Comparison of ENCODE assay signal across 22 cellular contexts in genomic region chr2:58906151-58906645, GRCh38.
DNase-seq lines count a peak whose midpoint lies in the region; ATAC-seq and TF ChIP-seq lines count a peak whose summit lies in the region.
"Had no signal": no experiment of that assay in that cellular context is flagged by ENCODE, and none has a peak within 500 bp of the region (broad histone marks: within the 10 kb centered on the region; RNA-seq: fewer than 3 reads in every experiment).

No MANE protein-coding gene starts in this region.

- CTCF ChIA-PET in activated CD8-positive, alpha-beta T cell treated with anti-CD3 and anti-CD28 coated beads, Interleukin-2, amount 10 ng/mL, durations not matched to agents 7 days and 5 days (lab: Charles Lee), result no interaction called here

- peak; percentile 50 for DNase-seq in EH (ENCODE audit: low read depth)
- DNase-seq in LoVo (ENCODE audit: low spot score), result peak; percentile 24
- peak; percentile 91 for DNase-seq in NCI-H748 (lab: John Stamatoyannopoulos, UW; ENCODE audit: unreplicated experiment)
- DNase-seq in left colon, result no peak
- DNase-seq in ovary, result no peak
- DNase-seq in activated CD8-positive, alpha-beta T cell treated with anti-CD3 and anti-CD28 coated beads, Interleukin-2, amount 10 ng/mL, durations not matched to agents 7 days and 5 days, result no peak
- DNase-seq: activated CD4-positive, alpha-beta T cell treated with anti-CD3 and anti-CD28 coated beads for 36 hours; activated CD8-positive, alpha-beta memory T cell treated with anti-CD3 and anti-CD28 coated beads, Interleukin-2, amount 10 ng/mL, durations not matched to agents 7 days and 5 days; AML-193; effector CD4-positive, alpha-beta T cell; KG1; kidney; mammary epithelial cell; NCI-H226; stimulated activated CD4-positive, alpha-beta T cell treated with anti-CD3 and anti-CD28 coated beads, Interleukin-4, amount 100 ng/mL, for 1 hour; stimulated activated naive CD8-positive, alpha-beta T cell treated with anti-CD3 and anti-CD28 coated beads, Interleukin-15, amount 100 ng/mL, for 72 hours had no signal

- no peak for TF ChIP-seq EP300 in ovary (IDR thresholded peaks at IDR 0.05)

- no peak for TF ChIP-seq POLR2A in ovary (IDR thresholded peaks at IDR 0.05)

- POLR2A ChIA-PET in activated CD8-positive, alpha-beta T cell treated with anti-CD3 and anti-CD28 coated beads, Interleukin-2, amount 10 ng/mL, durations not matched to agents 7 days and 5 days (lab: Charles Lee), result no interaction called here

- no peaks in the 10 kb centered on the region for H3K36me3 ChIP-seq in ovary
- H3K36me3 ChIP-seq: gastroesophageal sphincter, tibial nerve had no signal

- intact Hi-C loops in left colon (cut with DNase I, micrococcal nuclease), result no loop called here
- intact Hi-C loops in ovary (cut with DNase I), result no loop called here

- H3K36me3 Mint-ChIP-seq in activated CD8-positive, alpha-beta T cell treated with anti-CD3 and anti-CD28 coated beads, Interleukin-2, amount 10 ng/mL, durations not matched to agents 7 days and 5 days (ENCODE audit: low read depth), result no peaks in the 10 kb centered on the region
- H3K36me3 Mint-ChIP-seq: activated CD8-positive, alpha-beta memory T cell treated with anti-CD3 and anti-CD28 coated beads, Interleukin-2, amount 10 ng/mL, durations not matched to agents 7 days and 5 days; activated naive CD8-positive, alpha-beta T cell had no signal

- H3K27me3 ChIP-seq in ovary, result no peaks in the 10 kb centered on the region
- H3K27me3 ChIP-seq: tibial nerve had no signal

- H3K27ac Mint-ChIP-seq in activated CD8-positive, alpha-beta T cell treated with anti-CD3 and anti-CD28 coated beads, Interleukin-2, amount 10 ng/mL, durations not matched to agents 7 days and 5 days, result no peak overlapping the region
- H3K27ac Mint-ChIP-seq: activated CD4-positive, alpha-beta T cell treated with anti-CD3 and anti-CD28 coated beads for 36 hours; activated CD8-positive, alpha-beta memory T cell treated with anti-CD3 and anti-CD28 coated beads, Interleukin-2, amount 10 ng/mL, durations not matched to agents 7 days and 5 days; activated naive CD8-positive, alpha-beta T cell; activated T-helper 1 cell treated with anti-CD3 and anti-CD28 coated beads, Interleukin-12 subunit alpha, Interleukin-12 subunit beta, Interleukin-2, Interleukin-4 antibody, amounts not matched to agents 30 ng/mL and 10 ng/mL and 1 ng/mL, durations not matched to agents 14 hours and 24 hours and 36 hours; stimulated activated naive CD8-positive, alpha-beta T cell treated with anti-CD3 and anti-CD28 coated beads, Interleukin-15, amount 100 ng/mL, for 72 hours had no signal

- no peaks in the 10 kb centered on the region for H3K4me1 Mint-ChIP-seq in activated CD8-positive, alpha-beta T cell treated with anti-CD3 and anti-CD28 coated beads, Interleukin-2, amount 10 ng/mL, durations not matched to agents 7 days and 5 days (ENCODE audit: low read depth)
- H3K4me1 Mint-ChIP-seq: activated CD4-positive, alpha-beta T cell treated with anti-CD3 and anti-CD28 coated beads for 36 hours; activated CD8-positive, alpha-beta memory T cell treated with anti-CD3 and anti-CD28 coated beads, Interleukin-2, amount 10 ng/mL, durations not matched to agents 7 days and 5 days; stimulated activated naive CD8-positive, alpha-beta T cell treated with anti-CD3 and anti-CD28 coated beads, Interleukin-15, amount 100 ng/mL, for 72 hours had no signal

- no peaks in the 10 kb centered on the region for H3K9me3 Mint-ChIP-seq in activated CD8-positive, alpha-beta T cell treated with anti-CD3 and anti-CD28 coated beads, Interleukin-2, amount 10 ng/mL, durations not matched to agents 7 days and 5 days (ENCODE audit: insufficient read depth)
- H3K9me3 Mint-ChIP-seq: activated T-helper 1 cell treated with anti-CD3 and anti-CD28 coated beads, Interleukin-12 subunit alpha, Interleukin-12 subunit beta, Interleukin-2, Interleukin-4 antibody, amounts not matched to agents 30 ng/mL and 10 ng/mL and 1 ng/mL, durations not matched to agents 14 hours and 24 hours and 36 hours; stimulated activated naive CD8-positive, alpha-beta T cell treated with anti-CD3 and anti-CD28 coated beads, Interleukin-15, amount 100 ng/mL, for 72 hours had no signal

- ATAC-seq in left colon (peak; percentile 14), GM19463 (IDR thresholded peaks at IDR 0.05; ENCODE audit: unreplicated experiment) (no peak)
- ATAC-seq in activated CD8-positive, alpha-beta T cell treated with anti-CD3 and anti-CD28 coated beads, Interleukin-2, amount 10 ng/mL, durations not matched to agents 7 days and 5 days, result no peak
- ATAC-seq: activated CD4-positive, alpha-beta T cell treated with anti-CD3 and anti-CD28 coated beads for 36 hours; activated CD8-positive, alpha-beta memory T cell treated with anti-CD3 and anti-CD28 coated beads, Interleukin-2, amount 10 ng/mL, durations not matched to agents 7 days and 5 days; esophagus mucosa; gastroesophageal sphincter; stimulated activated naive CD8-positive, alpha-beta T cell treated with anti-CD3 and anti-CD28 coated beads, Interleukin-15, amount 100 ng/mL, for 72 hours had no signal

- no peak overlapping the region for H3K4me3 ChIP-seq in ovary
- H3K4me3 ChIP-seq: gastroesophageal sphincter, tibial nerve had no signal

- H3K4me3 Mint-ChIP-seq in activated CD8-positive, alpha-beta T cell treated with anti-CD3 and anti-CD28 coated beads, Interleukin-2, amount 10 ng/mL, durations not matched to agents 7 days and 5 days, result no peak overlapping the region
- H3K4me3 Mint-ChIP-seq: activated CD4-positive, alpha-beta T cell treated with anti-CD3 and anti-CD28 coated beads for 36 hours; activated CD8-positive, alpha-beta memory T cell treated with anti-CD3 and anti-CD28 coated beads, Interleukin-2, amount 10 ng/mL, durations not matched to agents 7 days and 5 days; activated naive CD8-positive, alpha-beta T cell; activated T-helper 1 cell treated with anti-CD3 and anti-CD28 coated beads, Interleukin-12 subunit alpha, Interleukin-12 subunit beta, Interleukin-2, Interleukin-4 antibody, amounts not matched to agents 30 ng/mL and 10 ng/mL and 1 ng/mL, durations not matched to agents 14 hours and 24 hours and 36 hours; stimulated activated naive CD8-positive, alpha-beta T cell treated with anti-CD3 and anti-CD28 coated beads, Interleukin-15, amount 100 ng/mL, for 72 hours had no signal

- 85 to 86% (median 85%) methylated on average over 7 of the region's 7 CpGs for WGBS in ovary, 3 donors

- H3K9me3 ChIP-seq in ovary, result no peaks in the 10 kb centered on the region
- H3K9me3 ChIP-seq: gastroesophageal sphincter, tibial nerve had no signal

- H3K27me3 Mint-ChIP-seq in activated CD8-positive, alpha-beta T cell treated with anti-CD3 and anti-CD28 coated beads, Interleukin-2, amount 10 ng/mL, durations not matched to agents 7 days and 5 days (ENCODE audit: low read depth), result no peaks in the 10 kb centered on the region
- H3K27me3 Mint-ChIP-seq: activated CD4-positive, alpha-beta T cell treated with anti-CD3 and anti-CD28 coated beads for 36 hours; activated CD8-positive, alpha-beta memory T cell treated with anti-CD3 and anti-CD28 coated beads, Interleukin-2, amount 10 ng/mL, durations not matched to agents 7 days and 5 days; activated naive CD8-positive, alpha-beta T cell had no signal

- TF ChIP-seq CTCF in ovary (IDR thresholded peaks at IDR 0.05), result no peak

- no peaks in the 10 kb centered on the region for H3K4me1 ChIP-seq in ovary (ENCODE audit: insufficient read depth)
- H3K4me1 ChIP-seq: gastroesophageal sphincter, tibial nerve had no signal

- no peak overlapping the region for H3K27ac ChIP-seq in ovary
- H3K27ac ChIP-seq: gastroesophageal sphincter, tibial nerve had no signal

Comparison
In these comparisons a context has a peak if more than half of its experiments do, and no peak if none do; other contexts are left out.
1. DNase-seq: peak in EH (single experiment), LoVo (single experiment) and NCI-H748 (single experiment); none in left colon (0 of 2), ovary (0 of 5) and activated CD8-positive, alpha-beta T cell treated with anti-CD3 and anti-CD28 coated beads, Interleukin-2, amount 10 ng/mL, durations not matched to agents 7 days and 5 days (single experiment).